20 cellular contexts compared by ENCODE assay signal in the genomic region with DNA sequence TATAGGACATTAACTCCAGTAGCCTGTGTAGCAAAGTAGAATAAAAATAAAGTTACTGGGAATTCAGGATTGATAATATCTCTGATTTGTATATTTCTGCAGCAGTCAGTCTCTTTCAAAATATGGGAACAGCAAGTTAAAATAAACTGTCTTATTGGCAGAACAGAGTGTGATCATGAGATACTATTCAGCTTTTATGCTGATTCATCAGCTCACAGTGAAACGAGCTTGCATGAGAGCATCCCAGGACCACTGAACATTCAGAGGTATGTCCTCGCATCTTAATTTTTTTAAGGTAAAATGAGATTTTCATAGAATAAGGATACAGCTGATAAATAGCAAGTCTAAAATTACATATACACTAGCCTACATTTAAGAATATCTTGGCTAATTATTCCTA.
"Had no signal": no experiment of that assay in that cellular context is flagged by ENCODE, and none has a peak within 500 bp of the region (broad histone marks: within the 10 kb centered on the region; RNA-seq: fewer than 3 reads in every experiment).

No MANE protein-coding gene starts in this region.

- H3K36me3 Mint-ChIP-seq: memory B cell; naive thymus-derived CD8-positive, alpha-beta T cell; stimulated activated naive B cell treated with anti-CD40 and anti-IgM and Interleukin-4, amounts not matched to agents 10 μg/mL and 1 μg/mL and 100 μg/mL, for 72 hours had no signal

- H3K27ac Mint-ChIP-seq: memory B cell; naive thymus-derived CD8-positive, alpha-beta T cell; nephron progenitor cell; stimulated activated naive B cell treated with anti-CD40 and anti-IgM and Interleukin-4, amounts not matched to agents 10 μg/mL and 1 μg/mL and 100 μg/mL, for 72 hours; stimulated activated naive CD8-positive, alpha-beta T cell treated with anti-CD3 and anti-CD28 coated beads, Interleukin-15, Interleukin-2, amounts not matched to agents 100 ng/mL and 50 ng/mL, for 24 hours had no signal

- H3K4me3 Mint-ChIP-seq: memory B cell; naive thymus-derived CD8-positive, alpha-beta T cell; nephron progenitor cell; stimulated activated naive B cell treated with anti-CD40 and anti-IgM and Interleukin-4, amounts not matched to agents 10 μg/mL and 1 μg/mL and 100 μg/mL, for 72 hours; stimulated activated naive CD8-positive, alpha-beta T cell treated with anti-CD3 and anti-CD28 coated beads, Interleukin-15, Interleukin-2, amounts not matched to agents 100 ng/mL and 50 ng/mL, for 24 hours had no signal

- DNase-seq: dorsolateral prefrontal cortex; effector CD4-positive, alpha-beta T cell; head of caudate nucleus; left ventricle myocardium superior; lower lobe of right lung; naive thymus-derived CD8-positive, alpha-beta T cell; nephron progenitor cell; nucleus accumbens; posterior cingulate gyrus; psoas muscle; right cardiac atrium; small intestine; stimulated activated CD4-positive, alpha-beta T cell treated with anti-CD3 and anti-CD28 coated beads, Interleukin-15, amount 100 ng/mL, for 24 hours; stimulated activated CD4-positive, alpha-beta T cell treated with anti-CD3 and anti-CD28 coated beads, Interleukin-2, amount 100 ng/mL, for 48 hours; stimulated activated naive B cell treated with anti-CD40 and anti-IgM and Interleukin-4, amounts not matched to agents 10 μg/mL and 1 μg/mL and 100 μg/mL, for 72 hours; transverse colon; upper lobe of right lung; uterus had no signal

- H3K27me3 Mint-ChIP-seq: memory B cell; naive thymus-derived CD8-positive, alpha-beta T cell had no signal

- H3K4me1 Mint-ChIP-seq: memory B cell; naive thymus-derived CD8-positive, alpha-beta T cell; nephron progenitor cell had no signal

- ATAC-seq: left ventricle myocardium superior; lower lobe of right lung; naive thymus-derived CD8-positive, alpha-beta T cell; psoas muscle; right cardiac atrium; stimulated activated naive B cell treated with anti-CD40 and anti-IgM and Interleukin-4, amounts not matched to agents 10 μg/mL and 1 μg/mL and 100 μg/mL, for 72 hours; upper lobe of right lung had no signal

- H3K9me3 Mint-ChIP-seq: memory B cell; nephron progenitor cell; stimulated activated naive B cell treated with anti-CD40 and anti-IgM and Interleukin-4, amounts not matched to agents 10 μg/mL and 1 μg/mL and 100 μg/mL, for 72 hours had no signal
